In genomic region chr4:617644-618330, GRCh38 we compare ENCODE assay signal across 1 cellular context.
A peak's percentile ranks its signal among the peaks of the same experiment; 100 is the strongest.
TF ChIP-seq lines count a peak whose summit lies in the region.

No MANE protein-coding gene starts in this region.

TF ChIP-seq in HepG2, 621 proteins besides CTCF, POLR2A, EP300 and RAD21:
- no peak for TF ChIP-seq PCBP1 (IDR thresholded peaks at IDR 0.05; ENCODE audit: borderline replicate concordance, low read depth, low read length)
- 0 out of 2 replicates have a peak, but pooled peaks have one; percentile 11 for TF ChIP-seq ZBTB40 (IDR thresholded peaks at IDR 0.05)
- TF ChIP-seq ZBTB40 (CRISPR knock-in tag; IDR thresholded peaks at IDR 0.05): peak; percentile 44; the same call in 1 of the 2 replicates
- TF ChIP-seq ZFP36 (IDR thresholded peaks at IDR 0.05; ENCODE audit: borderline replicate concordance, low read depth, low read length, partially characterized antibody): no peak
- TF ChIP-seq MTA3 (CRISPR knock-in tag; IDR thresholded peaks at IDR 0.05): no peak
- no peak for TF ChIP-seq MTF2 (CRISPR knock-in tag; IDR thresholded peaks at IDR 0.05; ENCODE audit: borderline replicate concordance)
- TF ChIP-seq ZNF414 (CRISPR knock-in tag; IDR thresholded peaks at IDR 0.05): no peak
- TF ChIP-seq ZNF75D (CRISPR knock-in tag; IDR thresholded peaks at IDR 0.05; ENCODE audit: borderline replicate concordance): peak; percentile 83; the same call in 1 of the 2 replicates
- TF ChIP-seq BRF2 (CRISPR knock-in tag; IDR thresholded peaks at IDR 0.05): no peak
- TF ChIP-seq U2AF1 (optimal IDR thresholded peaks at IDR 0.05; ENCODE audit: low read depth, low read length): no peak
- no peak for TF ChIP-seq JARID2 (CRISPR knock-in tag; IDR thresholded peaks at IDR 0.05; ENCODE audit: insufficient replicate concordance)
- no peak for TF ChIP-seq IKZF4 (CRISPR knock-in tag; IDR thresholded peaks at IDR 0.05; ENCODE audit: borderline replicate concordance, low read depth, not compliant biosample characterization)
- no peak for TF ChIP-seq ZNF781 (CRISPR knock-in tag; IDR thresholded peaks at IDR 0.05; ENCODE audit: borderline replicate concordance, not compliant biosample characterization)
- no peak for TF ChIP-seq MED8 (CRISPR knock-in tag; IDR thresholded peaks at IDR 0.05; ENCODE audit: insufficient replicate concordance)
- TF ChIP-seq ZC3H13 (CRISPR knock-in tag; IDR thresholded peaks at IDR 0.05): no peak
- TF ChIP-seq ZNF503 (CRISPR knock-in tag; IDR thresholded peaks at IDR 0.05): no peak
- no peak for TF ChIP-seq YEATS4 (CRISPR knock-in tag; IDR thresholded peaks at IDR 0.05; ENCODE audit: borderline replicate concordance)
- no peak for TF ChIP-seq DR1 (CRISPR knock-in tag; IDR thresholded peaks at IDR 0.05)
- no peak for TF ChIP-seq ZNF232 (CRISPR knock-in tag; IDR thresholded peaks at IDR 0.05; ENCODE audit: borderline replicate concordance)
- no peak for TF ChIP-seq HBP1 (CRISPR knock-in tag; IDR thresholded peaks at IDR 0.05; ENCODE audit: low read depth)
- TF ChIP-seq FOSL2 (CRISPR knock-in tag; IDR thresholded peaks at IDR 0.05): peak; percentile 52
- TF ChIP-seq EEA1 (CRISPR knock-in tag; IDR thresholded peaks at IDR 0.05; ENCODE audit: borderline replicate concordance): no peak
- TF ChIP-seq ADNP (CRISPR knock-in tag; IDR thresholded peaks at IDR 0.05): no peak
- TF ChIP-seq PAF1 (CRISPR knock-in tag; IDR thresholded peaks at IDR 0.05): no peak
